19 cellular contexts compared by ENCODE assay signal in the genomic region with DNA sequence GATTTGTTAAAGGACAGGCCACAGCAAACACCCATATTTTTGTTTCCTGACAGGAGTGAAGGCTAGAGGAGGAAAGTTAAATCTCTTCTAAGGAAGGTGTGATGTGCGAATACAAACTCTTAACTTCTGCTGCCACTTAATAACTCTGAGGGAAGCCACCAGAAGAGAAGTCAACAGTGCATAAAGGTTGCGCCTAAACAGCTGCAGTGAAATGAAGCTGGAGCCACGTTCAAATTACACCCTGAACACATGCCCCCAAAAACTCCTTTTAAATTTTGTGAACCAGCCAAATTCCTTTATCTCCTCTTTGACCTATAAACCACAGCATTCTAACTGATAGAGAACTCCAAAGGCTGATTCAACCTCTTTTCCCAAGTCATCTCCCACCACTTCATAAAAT. TPM values are rescaled to one million over a fixed set of nuclear protein-coding genes. Genes with fewer than 3 reads are reported as not detected.
A peak's percentile ranks its signal among the peaks of the same experiment; 100 is the strongest.
DNase-seq lines count a peak whose midpoint lies in the region; ATAC-seq, FAIRE-seq and TF ChIP-seq lines count a peak whose summit lies in the region.
"Had no signal": no experiment of that assay in that cellular context is flagged by ENCODE, and none has a peak within 500 bp of the region (broad histone marks: within the 10 kb centered on the region; RNA-seq: fewer than 3 reads in every experiment).

No MANE protein-coding gene starts in this region.

- no peak overlapping the region for H3K4me3 ChIP-seq in OCI-LY1 (ENCODE audit: low read depth, low read length, poor library complexity, severe bottlenecking)
- no peak overlapping the region for H3K4me3 ChIP-seq in GM12878
- no peak overlapping the region for H3K4me3 ChIP-seq in neural progenitor cell
- no peak overlapping the region for H3K4me3 ChIP-seq in tibial nerve

- 56% methylated on average over 3 of the region's 3 CpGs for WGBS in GM12878 (ENCODE audit: insufficient coverage, insufficient replicate concordance, low lambda C conversion rate, missing lambda C conversion rate)
- 73 to 76% methylated on average over 3 of the region's 3 CpGs for WGBS in tibial nerve, 2 donors

- RAD21 ChIA-PET in GM12878 (lab: Charles Lee; ENCODE audit: unreplicated experiment), result no interaction called here

- H3K9me3 ChIP-seq in OCI-LY1 (ENCODE audit: low read length) (no peaks in the 10 kb centered on the region), GM12878 (replicated peaks; ENCODE audit: control insufficient read depth, insufficient read depth, low read length) (no peaks in the 10 kb centered on the region), neural progenitor cell (ENCODE audit: low read depth) (no peaks in the 10 kb centered on the region), tibial nerve (no peaks in the 10 kb centered on the region)
- H3K9me3 ChIP-seq: BE2C had no signal

- H3K36me3 ChIP-seq in OCI-LY1 (ENCODE audit: insufficient read depth, low read length), result no peaks in the 10 kb centered on the region
- H3K36me3 ChIP-seq in GM12878 (ENCODE audit: control insufficient read depth in 2 of 2, insufficient read depth in 2 of 2, low read length in 1 of 2), result no peaks in the 10 kb centered on the region; a peak in 1 of 4 replicates
- H3K36me3 ChIP-seq in neural progenitor cell, result no peaks in the 10 kb centered on the region
- H3K36me3 ChIP-seq in tibial nerve, result no peaks in the 10 kb centered on the region
- H3K36me3 ChIP-seq: BE2C had no signal

- peak overlapping the region; percentile 34; the same call in 1 of the 2 replicates for H3K4me2 ChIP-seq in OCI-LY1 (ENCODE audit: low read length)
- H3K4me2 ChIP-seq in GM12878 (ENCODE audit: control insufficient read depth, insufficient read depth), result peak overlapping the region; percentile 41; the same call in 1 of the 2 replicates
- H3K4me2 ChIP-seq in neural progenitor cell, result no peak overlapping the region

- peak overlapping the region; percentile 42 for H3K27ac ChIP-seq in OCI-LY1 (ENCODE audit: low read depth, low read length, poor library complexity, severe bottlenecking)
- H3K27ac ChIP-seq in GM12878 (ENCODE audit: control insufficient read depth, insufficient read depth), result no peak overlapping the region
- H3K27ac ChIP-seq in neural progenitor cell, result no peak overlapping the region
- H3K27ac ChIP-seq in tibial nerve, result no peak overlapping the region

- no peaks in the 10 kb centered on the region for H3K27me3 Mint-ChIP-seq in neural progenitor cell (ENCODE audit: insufficient read depth, low read depth)
- H3K27me3 Mint-ChIP-seq: IgD-negative memory B cell had no signal

- H3K27me3 ChIP-seq in OCI-LY1 (ENCODE audit: insufficient read depth, low read length), result no peaks in the 10 kb centered on the region
- no peaks in the 10 kb centered on the region for H3K27me3 ChIP-seq in GM12878 (replicated peaks in 1 of 2; ENCODE audit: control insufficient read depth in 2 of 2, insufficient read depth in 2 of 2, low read length in 1 of 2)
- no peaks in the 10 kb centered on the region for H3K27me3 ChIP-seq in neural progenitor cell
- no peaks in the 10 kb centered on the region for H3K27me3 ChIP-seq in tibial nerve
- H3K27me3 ChIP-seq: BE2C had no signal

- TF ChIP-seq POLR2A in GM12878 (IDR thresholded peaks at IDR 0.05; ENCODE audit: low read depth, low read length) (no peak), tibial nerve (IDR thresholded peaks at IDR 0.05) (no peak)

- no peak for TF ChIP-seq RAD21 in GM12878 (IDR thresholded peaks at IDR 0.05; ENCODE audit: insufficient read depth, low read depth, low read length)

- no peak overlapping the region for H3K4me3 Mint-ChIP-seq in neural progenitor cell

- intact Hi-C loops in GM12878 (cut with micrococcal nuclease; ENCODE audit: unreplicated experiment), result no loop called here

- H3K79me2 ChIP-seq in OCI-LY1 (ENCODE audit: insufficient read depth, low read length) (peaks cover 62% of the 10 kb centered on the region), GM12878 (ENCODE audit: control insufficient read depth, insufficient read depth, low read length) (peaks cover 81% of the 10 kb centered on the region), neural progenitor cell (ENCODE audit: low read depth) (peaks cover 64% of the 10 kb centered on the region)

- CTCF ChIA-PET in GM12878 (lab: Yijun Ruan, JAX), result no interaction called here

- TF ChIP-seq CTCF in OCI-LY1 (IDR thresholded peaks at IDR 0.05; ENCODE audit: low read length), result no peak
- TF ChIP-seq CTCF in GM12878 (IDR thresholded peaks at IDR 0.05 in 2 of 3, conservative IDR thresholded peaks at IDR 0.05 in 1 of 3; ENCODE audit: control insufficient read depth in 2 of 3, extremely low read depth in 1 of 3, insufficient read depth in 1 of 3, low read depth in 3 of 3, low read length in 3 of 3), result no peak
- no peak for TF ChIP-seq CTCF in neural progenitor cell (IDR thresholded peaks at IDR 0.05)
- TF ChIP-seq CTCF in tibial nerve (IDR thresholded peaks at IDR 0.05), result no peak

- peak; percentile 19 for DNase-seq in EH (ENCODE audit: low read depth)
- no peak for DNase-seq in GM12878 (ENCODE audit: low read depth, low spot score)
- DNase-seq in neural progenitor cell (ENCODE audit: low spot score), result no peak
- no peak for DNase-seq in cerebellar cortex (ENCODE audit: low spot score)
- no peak for DNase-seq in NCI-H1930 (lab: John Stamatoyannopoulos, UW)
- no peak for DNase-seq in tibial nerve (ENCODE audit: low spot score in 2 of 2)
- no peak for DNase-seq in KBM-7
- DNase-seq: BE2C, DMS79, Karpas-422, MV-4-11, NCI-H1417, NCI-H1694 treated with DMSO at 0.1 percent for 48 hours, NCI-H446 treated with DMSO at 0.1 percent for 48 hours had no signal

- peak overlapping the region; percentile 46 for H3K27ac Mint-ChIP-seq in neural progenitor cell

- H3K9ac ChIP-seq in OCI-LY1 (ENCODE audit: low read length) (no peak overlapping the region), GM12878 (ENCODE audit: control insufficient read depth, insufficient read depth, low read length) (no peak overlapping the region), neural progenitor cell (no peak overlapping the region)

- H3K36me3 Mint-ChIP-seq in neural progenitor cell, result peaks cover 7% of the 10 kb centered on the region

- H3K9me2 ChIP-seq in OCI-LY1 (ENCODE audit: low read depth, low read length), result no peaks in the 10 kb centered on the region

- peaks cover 29% of the 10 kb centered on the region for H3K4me1 Mint-ChIP-seq in neural progenitor cell

- H3K4me1 ChIP-seq in OCI-LY1 (ENCODE audit: insufficient read depth, low read length, severe bottlenecking), result peaks cover 51% of the 10 kb centered on the region
- peaks cover 20% of the 10 kb centered on the region; the same call in 1 of the 2 replicates for H3K4me1 ChIP-seq in GM12878 (ENCODE audit: control insufficient read depth, insufficient read depth, low read length)
- peaks cover 21% of the 10 kb centered on the region for H3K4me1 ChIP-seq in neural progenitor cell
- peaks cover 0 to 3% (median 0%) of the 10 kb centered on the region in 4 donors for H3K4me1 ChIP-seq in tibial nerve

- SMC1A ChIA-PET in GM12878 (lab: Charles Lee; ENCODE audit: uncharacterized antibody, unreplicated experiment), result no interaction called here

- POLR2A ChIA-PET in GM12878 (lab: Charles Lee), result no interaction called here

- TF ChIP-seq EP300 in GM12878 (IDR thresholded peaks at IDR 0.05; ENCODE audit: borderline replicate concordance in 1 of 2, control insufficient read depth in 1 of 2, low read depth in 2 of 2, low read length in 2 of 2), result no peak
- TF ChIP-seq EP300 in tibial nerve (IDR thresholded peaks at IDR 0.05), result no peak

- FAIRE-seq in GM12878 (lab: Jason Lieb, UNC), result no peak
- FAIRE-seq: A204.1, GM18507 had no signal

- no peak for ATAC-seq in GM12878
- ATAC-seq: Right ventricle myocardium inferior had no signal

- H2AFZ ChIP-seq in OCI-LY1 (ENCODE audit: low read length) (no peak overlapping the region), GM12878 (ENCODE audit: control insufficient read depth, low read depth, low read length) (no peak overlapping the region), neural progenitor cell (replicated peaks) (no peak overlapping the region)

- H3F3A ChIP-seq in OCI-LY1 (ENCODE audit: insufficient read depth, low read length) (peaks cover 6% of the 10 kb centered on the region; the same call in 1 of the 2 replicates), neural progenitor cell (ENCODE audit: low read depth) (peaks cover 24% of the 10 kb centered on the region)

- no peaks in the 10 kb centered on the region for H3K9me3 Mint-ChIP-seq in neural progenitor cell

- H4K20me1 ChIP-seq in OCI-LY1 (ENCODE audit: insufficient read depth, low read length) (no peaks in the 10 kb centered on the region), GM12878 (ENCODE audit: control insufficient read depth, insufficient read depth) (no peaks in the 10 kb centered on the region), neural progenitor cell (ENCODE audit: low read depth) (peaks cover 14% of the 10 kb centered on the region)

- in situ Hi-C loops in GM12878 (cut with MboI), result no loop called here
- in situ Hi-C loops in KBM-7 (cut with MboI; ENCODE audit: low pct_unique_long_range_greater_than_20kb, low sequenced_read_pairs), result no loop called here

- no TSS peak for BruUV-seq in GM12878 (replicated peaks; lab: Mats Ljungman, UMichigan)

TF ChIP-seq in GM12878, 131 proteins besides CTCF, POLR2A, EP300 and RAD21:
- TF ChIP-seq SPI1 (IDR thresholded peaks at IDR 0.05; ENCODE audit: borderline replicate concordance, insufficient read depth, low read depth, low read length), result no peak
- TF ChIP-seq IRF4 (IDR thresholded peaks at IDR 0.05; ENCODE audit: low read depth, low read length), result no peak

RNA-seq across cellular contexts. Expression of a gene that starts 22.4 kb away (rescaled TPM):
- total RNA-seq in GM12878 (2013; cell fraction: nucleolus; rRNA removed), result 7.7 and 8.7 TPM in 2 replicates
- 25.9 and 27.2 TPM in 2 replicates for total RNA-seq in GM12878 (2014; rRNA removed)
- 25.0 and 25.2 TPM in 2 replicates for total RNA-seq in GM12878 (2014; rRNA removed; fragmentation: Illumina TruSeq; extraction: Trizol)
- 27.8 and 32.5 TPM in 2 replicates for total RNA-seq in GM12878 (2021)
- 12.4 TPM for polyA plus RNA-seq in GM12878 (2011; ENCODE audit: low read depth)
- polyA plus RNA-seq in GM12878 (2011; rRNA removed), result 0.27 and 0.39 TPM in 2 replicates
- polyA plus RNA-seq in GM12878 (2011; cell fraction: cytosol; rRNA removed), result 0.27 and 0.30 TPM in 2 replicates
- 0.06 and 0.20 TPM in 2 replicates for polyA plus RNA-seq in GM12878 (2011; cell fraction: nucleus; rRNA removed)
- 13.0 and 13.2 TPM in 2 replicates for polyA plus RNA-seq in GM12878 (2012)
- polyA plus RNA-seq in GM12878 (2014; fragmentation: Illumina TruSeq; extraction: Trizol), result 25.6 and 31.5 TPM in 2 replicates
- 1 to 10 TPM; 5.0 to 5.9 TPM for polyA plus RNA-seq in GM12878 (2014; fragmentation: Nextera tagmentation; extraction: Ambion mirVana)
- 14.6 and 16.1 TPM in 2 replicates for polyA plus RNA-seq in GM12878 (2014; rRNA removed)
- 10 to 100 TPM; 11.6 to 25.2 TPM for polyA plus RNA-seq in GM12878 (2016; fragmentation: Nextera tagmentation; extraction: Ambion mirVana)
- polyA minus RNA-seq in GM12878 (2011; rRNA and poly(A)+ RNA removed), result 0.26 and 0.59 TPM in 2 replicates
- 0.67 and 0.73 TPM in 2 replicates for polyA minus RNA-seq in GM12878 (2011; cell fraction: cytosol; rRNA and poly(A)+ RNA removed)
- 0.60 and 0.77 TPM in 2 replicates for polyA minus RNA-seq in GM12878 (2011; cell fraction: nucleus; rRNA and poly(A)+ RNA removed)
- 21.2 and 24.2 TPM in 2 replicates for total RNA-seq in neural progenitor cell (ENCODE audit: low replicate concordance)
- 10 to 100 TPM; 22.6 to 55.7 (median 42.8) TPM for total RNA-seq in tibial nerve
